ENCODE assay signal across 25 cellular contexts in genomic region chr12:24080465-24080864, GRCh38.
DNase-seq lines count a peak whose midpoint lies in the region; ATAC-seq, FAIRE-seq and TF ChIP-seq lines count a peak whose summit lies in the region.
"Had no signal": no experiment of that assay in that cellular context is flagged by ENCODE, and none has a peak within 500 bp of the region (broad histone marks: within the 10 kb centered on the region; RNA-seq: fewer than 3 reads in every experiment).

No MANE protein-coding gene starts in this region.

- H3K9me3 ChIP-seq in K562 (replicated peaks; ENCODE audit: control insufficient read depth, insufficient read depth, low read depth, low read length) (no peaks in the 10 kb centered on the region), right lobe of liver (no peaks in the 10 kb centered on the region), neural progenitor cell (ENCODE audit: low read depth) (no peaks in the 10 kb centered on the region)
- H3K9me3 ChIP-seq: A549; BE2C; BLaER1 treated with 17β-estradiol and CSF1 and Interleukin-3, amounts not matched to agents 10 nM and 100 nM had no signal

- ATAC-seq in K562 (no peak), left lobe of liver (peak; percentile 63), right lobe of liver (peak; percentile 61 to 85 (median 73)), GM21381 (IDR thresholded peaks at IDR 0.05; ENCODE audit: unreplicated experiment) (no peak)
- no peak for ATAC-seq in stimulated activated naive CD8-positive, alpha-beta T cell treated with anti-CD3 and anti-CD28 coated beads, Interleukin-15, amount 100 ng/mL, for 72 hours
- ATAC-seq: A549, GM12878 had no signal

- peaks cover 14% of the 10 kb centered on the region for H3K4me1 Mint-ChIP-seq in neural progenitor cell
- no peaks in the 10 kb centered on the region for H3K4me1 Mint-ChIP-seq in stimulated activated naive CD8-positive, alpha-beta T cell treated with anti-CD3 and anti-CD28 coated beads, Interleukin-15, amount 100 ng/mL, for 72 hours
- H3K4me1 Mint-ChIP-seq: CD14-positive monocyte; CD8-positive, alpha-beta memory T cell had no signal

- no peak for TF ChIP-seq POLR2A in K562 (conservative IDR thresholded peaks at IDR 0.05)
- no peak for TF ChIP-seq POLR2A in right lobe of liver (IDR thresholded peaks at IDR 0.05)

- H3K27ac ChIP-seq in K562 (ENCODE audit: extremely low read depth, low read depth, low read length): no peak overlapping the region
- H3K27ac ChIP-seq in right lobe of liver: peak overlapping the region in 2 of 3 donors; percentile 41 to 60
- H3K27ac ChIP-seq in neural progenitor cell: peak overlapping the region; percentile 97
- H3K27ac ChIP-seq: A549; BLaER1 treated with 17β-estradiol and CSF1 and Interleukin-3, amounts not matched to agents 10 nM and 100 nM had no signal

- in situ Hi-C loops in K562 (cut with MboI): no loop called here

- CTCF ChIA-PET in K562 (lab: Yijun Ruan, JAX; ENCODE audit: low intra/inter-chr PET ratio): no interaction called here

- no peaks in the 10 kb centered on the region for H4K20me1 ChIP-seq in K562 (replicated peaks; ENCODE audit: control insufficient read depth, insufficient read depth, low read length)
- no peaks in the 10 kb centered on the region for H4K20me1 ChIP-seq in neural progenitor cell (ENCODE audit: low read depth)
- H4K20me1 ChIP-seq: BLaER1 treated with 17β-estradiol and CSF1 and Interleukin-3, amounts not matched to agents 10 nM and 100 nM had no signal

- H3K36me3 ChIP-seq in K562 (ENCODE audit: control insufficient read depth, insufficient read depth, low read length): no peaks in the 10 kb centered on the region
- no peaks in the 10 kb centered on the region for H3K36me3 ChIP-seq in right lobe of liver
- H3K36me3 ChIP-seq in neural progenitor cell: no peaks in the 10 kb centered on the region
- H3K36me3 ChIP-seq: BE2C; BLaER1 treated with 17β-estradiol and CSF1 and Interleukin-3, amounts not matched to agents 10 nM and 100 nM had no signal

- H3K9me1 ChIP-seq in K562 (ENCODE audit: control insufficient read depth, insufficient read depth, low read length): no peaks in the 10 kb centered on the region

- DNase-seq in K562 (ENCODE audit: extremely low read depth in 1 of 4, low spot score in 3 of 4) (no peak), left lobe of liver (ENCODE audit: low spot score) (no peak), right lobe of liver (no peak), neural progenitor cell (ENCODE audit: low spot score) (no peak), NCI-H82 treated with DMSO at 0.1 percent for 48 hours (lab: John Stamatoyannopoulos, UW; ENCODE audit: unreplicated experiment) (no peak)
- DNase-seq in stimulated activated naive CD8-positive, alpha-beta T cell treated with anti-CD3 and anti-CD28 coated beads, Interleukin-15, amount 100 ng/mL, for 72 hours: no peak
- DNase-seq: 8988T; ACHN; AML-193; BE2C; CD4-positive, alpha-beta T cell; CD8-positive, alpha-beta memory T cell; DMS 273 treated with DMSO at 0.1 percent for 48 hours; DMS79; EL; GDM1; GOT3; HCEC 1CT had no signal

- H3K4me3 Mint-ChIP-seq in neural progenitor cell: no peak overlapping the region
- H3K4me3 Mint-ChIP-seq in stimulated activated naive CD8-positive, alpha-beta T cell treated with anti-CD3 and anti-CD28 coated beads, Interleukin-15, amount 100 ng/mL, for 72 hours: no peak overlapping the region
- H3K4me3 Mint-ChIP-seq: CD14-positive monocyte; CD4-positive, alpha-beta T cell; CD8-positive, alpha-beta memory T cell had no signal

- H3K9me3 Mint-ChIP-seq in neural progenitor cell: no peaks in the 10 kb centered on the region
- peaks cover 0 to 9% of the 10 kb centered on the region in 2 donors for H3K9me3 Mint-ChIP-seq in stimulated activated naive CD8-positive, alpha-beta T cell treated with anti-CD3 and anti-CD28 coated beads, Interleukin-15, amount 100 ng/mL, for 72 hours
- H3K9me3 Mint-ChIP-seq: CD14-positive monocyte had no signal

- no peak for TF ChIP-seq EP300 in K562 (IDR thresholded peaks at IDR 0.05; ENCODE audit: low read length)

- H3K36me3 Mint-ChIP-seq in neural progenitor cell: peaks cover 5% of the 10 kb centered on the region
- H3K36me3 Mint-ChIP-seq: CD14-positive monocyte; CD8-positive, alpha-beta memory T cell had no signal

- H2AFZ ChIP-seq in K562 (ENCODE audit: low read depth, low read length): no peak overlapping the region
- H2AFZ ChIP-seq in neural progenitor cell (replicated peaks): peak overlapping the region; percentile 2

- H3K4me3 ChIP-seq in K562 (no peak overlapping the region), right lobe of liver (no peak overlapping the region), neural progenitor cell (no peak overlapping the region)
- H3K4me3 ChIP-seq: A549; BLaER1 treated with 17β-estradiol and CSF1 and Interleukin-3, amounts not matched to agents 10 nM and 100 nM; GM12878 had no signal

- H3K4me1 ChIP-seq in K562 (replicated peaks in 1 of 2; ENCODE audit: control insufficient read depth in 2 of 2, insufficient read depth in 2 of 2, low read length in 2 of 2) (no peaks in the 10 kb centered on the region; a peak in 1 of 5 replicates), right lobe of liver (peaks cover 0 to 39% (median 9%) of the 10 kb centered on the region in 4 donors), neural progenitor cell (peaks cover 66% of the 10 kb centered on the region)
- H3K4me1 ChIP-seq: A549; BE2C; BLaER1 treated with 17β-estradiol and CSF1 and Interleukin-3, amounts not matched to agents 10 nM and 100 nM had no signal

- POLR2A ChIA-PET in K562 (lab: Yijun Ruan, JAX): no interaction called here

- no peak for TF ChIP-seq RAD21 in K562 (CRISPR knock-in tag; conservative IDR thresholded peaks at IDR 0.05 in 1 of 2, IDR thresholded peaks at IDR 0.05 in 1 of 2)

- H3K9ac ChIP-seq in K562 (ENCODE audit: insufficient read depth in 1 of 2, low read depth in 2 of 2, low read length in 2 of 2) (no peak overlapping the region), neural progenitor cell (no peak overlapping the region)
- H3K9ac ChIP-seq: BLaER1 treated with 17β-estradiol and CSF1 and Interleukin-3, amounts not matched to agents 10 nM and 100 nM had no signal

- no peaks in the 10 kb centered on the region for H3K27me3 Mint-ChIP-seq in neural progenitor cell (ENCODE audit: insufficient read depth, low read depth)
- H3K27me3 Mint-ChIP-seq in stimulated activated naive CD8-positive, alpha-beta T cell treated with anti-CD3 and anti-CD28 coated beads, Interleukin-15, amount 100 ng/mL, for 72 hours: no peaks in the 10 kb centered on the region
- H3K27me3 Mint-ChIP-seq: CD4-positive, alpha-beta T cell; CD8-positive, alpha-beta memory T cell had no signal

- H3K4me2 ChIP-seq in K562 (ENCODE audit: insufficient read depth, low read length): no peak overlapping the region
- H3K4me2 ChIP-seq in neural progenitor cell: peak overlapping the region; percentile 64
- H3K4me2 ChIP-seq: A549; BLaER1 treated with 17β-estradiol and CSF1 and Interleukin-3, amounts not matched to agents 10 nM and 100 nM had no signal

- peaks cover 23% of the 10 kb centered on the region for H3F3A ChIP-seq in neural progenitor cell (ENCODE audit: low read depth)

- no peak overlapping the region for H3K27ac Mint-ChIP-seq in neural progenitor cell
- no peak overlapping the region for H3K27ac Mint-ChIP-seq in stimulated activated naive CD8-positive, alpha-beta T cell treated with anti-CD3 and anti-CD28 coated beads, Interleukin-15, amount 100 ng/mL, for 72 hours
- H3K27ac Mint-ChIP-seq: CD14-positive monocyte; CD4-positive, alpha-beta T cell; CD8-positive, alpha-beta memory T cell had no signal

- TF ChIP-seq CTCF in K562 (IDR thresholded peaks at IDR 0.05 in 2 of 3, conservative IDR thresholded peaks at IDR 0.05 in 1 of 3; ENCODE audit: insufficient read depth in 2 of 3, low read depth in 1 of 3, low read length in 3 of 3) (no peak), right lobe of liver (IDR thresholded peaks at IDR 0.05) (no peak), neural progenitor cell (IDR thresholded peaks at IDR 0.05) (no peak)

- H3K79me2 ChIP-seq in K562 (ENCODE audit: control insufficient read depth, insufficient read depth, low read length) (no peaks in the 10 kb centered on the region), neural progenitor cell (ENCODE audit: low read depth) (no peaks in the 10 kb centered on the region)

- intact Hi-C loops in K562 (cut with micrococcal nuclease) (no loop called here), right lobe of liver (cut with DNase I) (no loop called here)

- no peaks in the 10 kb centered on the region for H3K27me3 ChIP-seq in K562 (ENCODE audit: control insufficient read depth in 2 of 2, insufficient read depth in 2 of 2, low read length in 2 of 2)
- H3K27me3 ChIP-seq in right lobe of liver: no peaks in the 10 kb centered on the region
- no peaks in the 10 kb centered on the region for H3K27me3 ChIP-seq in neural progenitor cell
- H3K27me3 ChIP-seq: BE2C; BLaER1 treated with 17β-estradiol and CSF1 and Interleukin-3, amounts not matched to agents 10 nM and 100 nM had no signal

- BruUV-seq in K562 (replicated peaks; lab: Mats Ljungman, UMichigan): no TSS peak

- no peak for FAIRE-seq in K562 (lab: Jason Lieb, UNC)
- FAIRE-seq: A549, D721Med, GM12878, H54 had no signal

TF ChIP-seq in K562, 482 proteins besides CTCF, POLR2A, EP300 and RAD21:
- TF ChIP-seq CBX8 (IDR thresholded peaks at IDR 0.05; ENCODE audit: borderline replicate concordance, extremely low read depth, low read depth, low read length, poor library complexity, severe bottlenecking) (peak; percentile 29), RBM34 (IDR thresholded peaks at IDR 0.05; ENCODE audit: borderline replicate concordance, insufficient read depth, low read length) (no peak), KAT7 (CRISPR knock-in tag; IDR thresholded peaks at IDR 0.05; ENCODE audit: borderline replicate concordance) (no peak), ASH1L (IDR thresholded peaks at IDR 0.05; ENCODE audit: borderline replicate concordance, low read depth, partially characterized antibody) (no peak)

Comparison
In these comparisons a context has a peak if more than half of its experiments do, and no peak if none do; other contexts are left out.
1. ATAC-seq: peak in left lobe of liver (single experiment) and right lobe of liver (4 of 4); none in K562 (single experiment), GM21381 (single experiment) and stimulated activated naive CD8-positive, alpha-beta T cell treated with anti-CD3 and anti-CD28 coated beads, Interleukin-15, amount 100 ng/mL, for 72 hours (single experiment).